In genomic region chr4:26000274-26000950, GRCh38 we compare ENCODE assay signal across 2 cellular contexts.
TF ChIP-seq lines count a peak whose summit lies in the region.

No MANE protein-coding gene starts in this region.

TF ChIP-seq in HepG2, 621 proteins besides CTCF, POLR2A, EP300 and RAD21:
- no peak for TF ChIP-seq TSC22D2 (CRISPR knock-in tag; IDR thresholded peaks at IDR 0.05; ENCODE audit: borderline replicate concordance)

TF ChIP-seq in H1, 55 proteins besides CTCF, POLR2A, EP300 and RAD21:
- TF ChIP-seq TAF1 (IDR thresholded peaks at IDR 0.05; ENCODE audit: low read depth, low read length) (no peak), JUND (IDR thresholded peaks at IDR 0.05; ENCODE audit: low read length) (peak; percentile 78)
